In the genomic region with DNA sequence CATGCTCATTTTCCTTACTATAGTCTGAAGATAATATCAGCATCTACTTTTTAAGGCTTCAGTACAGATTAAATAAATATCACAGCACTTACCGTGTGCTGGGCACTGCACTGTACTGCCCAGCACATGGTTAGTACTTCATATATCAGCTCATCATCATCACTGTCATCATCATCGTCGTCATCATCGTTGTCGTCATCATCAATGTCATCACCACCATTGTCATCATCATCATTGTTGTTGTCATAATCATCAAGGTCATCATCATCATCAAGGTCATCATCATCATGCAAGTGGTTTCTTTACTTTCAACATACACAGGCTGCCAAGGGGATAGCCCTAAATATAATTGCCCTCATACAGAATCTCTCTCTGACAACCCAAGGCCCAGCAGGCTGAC, we compare ENCODE assay signal across 28 cellular contexts.
"Had no signal": no experiment of that assay in that cellular context is flagged by ENCODE, and none has a peak within 500 bp of the region (broad histone marks: within the 10 kb centered on the region; RNA-seq: fewer than 3 reads in every experiment).

No MANE protein-coding gene starts in this region.

- H3K27me3 ChIP-seq: ascending aorta, breast epithelium, cardiac muscle cell, dorsolateral prefrontal cortex had no signal

- H3K36me3 ChIP-seq: ascending aorta, breast epithelium, cardiac muscle cell had no signal

- H3K4me3 ChIP-seq: ascending aorta, breast epithelium, cardiac muscle cell, coronary artery, dorsolateral prefrontal cortex had no signal

- ATAC-seq: activated naive CD4-positive, alpha-beta T cell treated with anti-CD3 and anti-CD28 coated beads, Interleukin-2, amount 50 U/mL, for 72 hours; activated T-cell treated with anti-CD3 and anti-CD28 coated beads, Interleukin-2, amount 50 U/mL, for 72 hours; esophagus mucosa; T-helper 17 cell had no signal

- H3K4me1 ChIP-seq: ascending aorta, breast epithelium had no signal

- H3K27ac ChIP-seq: ascending aorta, breast epithelium, cardiac muscle cell, coronary artery, dorsolateral prefrontal cortex had no signal

- DNase-seq: activated CD4-positive, alpha-beta memory T cell treated with anti-CD3 and anti-CD28 coated beads, Interleukin-2, amount 10 ng/mL, durations not matched to agents 7 days and 5 days; activated CD4-positive, alpha-beta T cell treated with anti-CD3 and anti-CD28 coated beads for 1 hour; activated CD4-positive, alpha-beta T cell treated with anti-CD3 and anti-CD28 coated beads for 4 hours; activated CD4-positive, alpha-beta T cell treated with anti-CD3 and anti-CD28 coated beads, Interleukin-2, amount 10 ng/mL, durations not matched to agents 7 days and 5 days; activated CD4-positive, alpha-beta T cell treated with anti-CD3 and anti-CD28 coated beads, Interleukin-2, amount 50 U/mL, for 4 hours; activated CD4-positive, CD25-positive, alpha-beta regulatory T cell; activated CD8-positive, alpha-beta memory T cell treated with anti-CD3 and anti-CD28 coated beads, Interleukin-2, amount 50 U/mL, for 48 hours; activated gamma-delta T cell; activated naive CD4-positive, alpha-beta T cell; activated naive CD4-positive, alpha-beta T cell treated with anti-CD3 and anti-CD28 coated beads, Interleukin-2, amount 10 ng/mL, durations not matched to agents 7 days and 5 days; activated naive CD8-positive, alpha-beta T cell treated with anti-CD3 and anti-CD28 coated beads, Interleukin-2, amount 10 ng/mL, durations not matched to agents 7 days and 5 days; activated T-cell treated with anti-CD3 and anti-CD28 coated beads for 4 hours; activated T-cell treated with anti-CD3 and anti-CD28 coated beads, Interleukin-2, amount 50 U/mL, for 24 hours; activated T-cell treated with anti-CD3 and anti-CD28 coated beads, Interleukin-2, amount 50 U/mL, for 72 hours; dorsolateral prefrontal cortex; effector memory CD4-positive, alpha-beta T cell; endodermal cell; foreskin melanocyte; head of caudate nucleus; T-helper 1 cell; T-helper 17 cell; T1000 had no signal

- H3K9me3 ChIP-seq: ascending aorta, breast epithelium had no signal
